In genomic region chr2:39606585-39606984, GRCh38 we compare ENCODE assay signal across 28 cellular contexts.
DNase-seq lines count a peak whose midpoint lies in the region; TF ChIP-seq lines count a peak whose summit lies in the region.
"Had no signal": no experiment of that assay in that cellular context is flagged by ENCODE, and none has a peak within 500 bp of the region (broad histone marks: within the 10 kb centered on the region; RNA-seq: fewer than 3 reads in every experiment).

No MANE protein-coding gene starts in this region.

- TF ChIP-seq EP300 in Ishikawa (IDR thresholded peaks at IDR 0.05; ENCODE audit: borderline replicate concordance): peak; percentile 81

- peak; percentile 69 for DNase-seq in cerebellar cortex (ENCODE audit: low spot score)
- peak; percentile 75 for DNase-seq in kidney tubule cell (ENCODE audit: low spot score)
- DNase-seq in stimulated activated CD4-positive, alpha-beta T cell treated with anti-CD3 and anti-CD28 coated beads, Interleukin-4, amount 100 ng/mL, for 4 hours: no peak
- no peak for DNase-seq in T-helper 9 cell
- DNase-seq in activated gamma-delta T cell (lab: John Stamatoyannopoulos, UW): no peak
- no peak for DNase-seq in Ammon's horn (ENCODE audit: low spot score)
- DNase-seq: activated CD4-positive, alpha-beta T cell treated with anti-CD3 and anti-CD28 coated beads, Interleukin-2, amount 50 U/mL, for 48 hours; activated naive CD4-positive, alpha-beta T cell; activated naive CD8-positive, alpha-beta T cell treated with anti-CD3 and anti-CD28 coated beads, Interleukin-2, amount 50 U/mL, for 24 hours; activated T-cell treated with anti-CD3 and anti-CD28 coated beads, Interleukin-2, amount 50 U/mL, for 72 hours; body of pancreas; C1 segment of cervical spinal cord; Caco-2; dermis blood vessel endothelial cell; DMS53; foreskin fibroblast; GM23248; heart left ventricle; HFFc6; left cardiac atrium; mammary epithelial cell; MM.1S; NCI-H1105 treated with DMSO at 0.1 percent for 48 hours; NCI-H2029 treated with DMSO at 0.1 percent for 48 hours; NCI-H524; stimulated activated CD4-positive, alpha-beta T cell treated with anti-CD3 and anti-CD28 coated beads, Interleukin-2, amount 100 ng/mL, for 24 hours; tibial artery had no signal

- TF ChIP-seq RAD21 in Ishikawa (IDR thresholded peaks at IDR 0.05; ENCODE audit: low read depth): 0 out of 2 replicates have a peak, but pooled peaks have one; percentile 6

TF ChIP-seq in Ishikawa, 13 proteins besides CTCF, POLR2A, EP300 and RAD21:
- TF ChIP-seq FOXM1 (IDR thresholded peaks at IDR 0.05; ENCODE audit: borderline replicate concordance, low read depth) (peak; percentile 61; the same call in 1 of the 2 replicates), CEBPB (IDR thresholded peaks at IDR 0.05) (0 out of 2 replicates have a peak, but pooled peaks have one; percentile 14), TEAD4 (IDR thresholded peaks at IDR 0.05) (peak; percentile 90), NFIC (IDR thresholded peaks at IDR 0.05) (0 out of 2 replicates have a peak, but pooled peaks have one; percentile 25), EGR1 (IDR thresholded peaks at IDR 0.05) (no peak), ZBTB7A (IDR thresholded peaks at IDR 0.05; ENCODE audit: low read depth) (no peak)
- TF ChIP-seq, protein P1, sequence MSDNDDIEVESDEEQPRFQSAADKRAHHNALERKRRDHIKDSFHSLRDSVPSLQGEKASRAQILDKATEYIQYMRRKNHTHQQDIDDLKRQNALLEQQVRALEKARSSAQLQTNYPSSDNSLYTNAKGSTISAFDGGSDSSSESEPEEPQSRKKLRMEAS (IDR thresholded peaks at IDR 0.05): no peak
TF ChIP-seq in Ishikawa: peak in this region for 4.

Comparison
In these comparisons a context has a peak if more than half of its experiments do, and no peak if none do; other contexts are left out.
1. DNase-seq: peak in cerebellar cortex (single experiment) and kidney tubule cell (single experiment); none in stimulated activated CD4-positive, alpha-beta T cell treated with anti-CD3 and anti-CD28 coated beads, Interleukin-4, amount 100 ng/mL, for 4 hours (0 of 2), T-helper 9 cell (single experiment), activated gamma-delta T cell (single experiment) and Ammon's horn (single experiment).